ENCODE assay signal across 15 cellular contexts in the genomic region with DNA sequence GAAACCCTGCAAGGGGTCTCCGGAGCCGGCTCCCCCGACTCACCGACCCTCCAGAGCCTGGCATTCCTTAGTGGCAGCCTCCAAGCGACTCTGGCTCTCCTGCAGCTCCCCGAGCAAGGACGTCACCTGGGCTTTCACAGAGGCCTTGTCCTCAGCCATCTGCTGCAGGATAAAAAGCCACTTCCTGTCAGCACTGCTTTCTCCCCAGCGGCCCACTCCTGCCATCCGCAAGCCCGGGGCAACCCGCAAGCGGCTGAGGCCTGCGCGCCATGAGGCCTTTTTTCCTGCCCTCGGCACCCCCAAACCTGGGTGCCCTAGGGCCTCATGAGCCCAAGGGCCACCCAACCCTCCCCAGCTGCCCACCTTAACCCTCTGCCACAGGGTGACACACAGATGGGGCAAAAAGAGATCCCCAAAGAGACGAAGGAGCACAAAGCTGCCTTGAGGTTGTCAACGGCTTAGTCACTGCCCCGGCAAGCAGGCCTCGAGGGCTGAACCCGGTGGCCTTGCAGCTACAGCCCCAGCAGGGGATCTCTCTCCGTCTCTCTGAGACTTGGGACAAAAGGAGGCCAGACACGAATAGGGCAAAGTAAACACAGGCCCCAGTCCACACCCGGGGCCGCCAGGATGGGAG. TPM values are rescaled to one million over a fixed set of nuclear protein-coding genes. Genes with fewer than 3 reads are reported as not detected.
DNase-seq lines count a peak whose midpoint lies in the region; ATAC-seq, FAIRE-seq and TF ChIP-seq lines count a peak whose summit lies in the region.
"Not testable (repeated sequence)": the region's sequence is repeated elsewhere in the genome, so short reads cannot be mapped to it uniquely, and the experiment has no call there.
"Had no signal": no experiment of that assay in that cellular context is flagged by ENCODE, and none has a peak within 500 bp of the region (broad histone marks: within the 10 kb centered on the region; RNA-seq: fewer than 3 reads in every experiment).

No MANE protein-coding gene starts in this region.

- not testable (repeated sequence) for H3K27ac Mint-ChIP-seq in CD4-positive, CD25-positive, alpha-beta regulatory T cell; T-helper 17 cell; activated CD8-positive, alpha-beta memory T cell treated with anti-CD3 and anti-CD28 coated beads, Interleukin-2, amount 10 ng/mL, durations not matched to agents 7 days and 5 days; activated naive CD8-positive, alpha-beta T cell treated with anti-CD3 and anti-CD28 coated beads, Interleukin-2, amount 10 ng/mL, durations not matched to agents 7 days and 5 days; natural killer cell

- TF ChIP-seq EP300 in H1 (IDR thresholded peaks at IDR 0.05; ENCODE audit: borderline replicate concordance in 1 of 2, low read depth in 2 of 2, low read length in 2 of 2), result not testable (repeated sequence)

- WGBS in H1 (ENCODE audit: extremely low coverage in 1 of 2, insufficient coverage in 1 of 2, insufficient read length in 1 of 2, insufficient replicate concordance in 2 of 2, low coverage in 1 of 2, low lambda C conversion rate in 2 of 2, missing lambda C conversion rate in 1 of 2), 2 experiments, result no CpG with 5 or more reads among the region's 24 CpGs

- not testable (repeated sequence) for H3K9me3 Mint-ChIP-seq in CD4-positive, CD25-positive, alpha-beta regulatory T cell; activated CD8-positive, alpha-beta memory T cell treated with anti-CD3 and anti-CD28 coated beads, Interleukin-2, amount 10 ng/mL, durations not matched to agents 7 days and 5 days (ENCODE audit: low read depth); activated naive CD8-positive, alpha-beta T cell treated with anti-CD3 and anti-CD28 coated beads, Interleukin-2, amount 10 ng/mL, durations not matched to agents 7 days and 5 days; natural killer cell

- intact Hi-C loops in natural killer cell (cut with micrococcal nuclease), result not testable (repeated sequence)

- not testable (repeated sequence) for H4K8ac ChIP-seq in H1 (ENCODE audit: extremely low read depth, insufficient read depth, low read length)

- CTCF ChIA-PET in activated CD8-positive, alpha-beta memory T cell treated with anti-CD3 and anti-CD28 coated beads, Interleukin-2, amount 10 ng/mL, durations not matched to agents 7 days and 5 days (lab: Charles Lee); H1 (lab: Charles Lee; ENCODE audit: partially characterized antibody): not testable (repeated sequence)

- not testable (repeated sequence) for H3K36me3 ChIP-seq in CD4-positive, CD25-positive, alpha-beta regulatory T cell (ENCODE audit: control insufficient read depth, insufficient read depth, low read length); H1 (ENCODE audit: control insufficient read depth in 2 of 4, insufficient read depth in 4 of 4, low read length in 3 of 4)

- H2AK5ac ChIP-seq in H1 (ENCODE audit: low read depth, low read length), result not testable (repeated sequence)

- H3K14ac ChIP-seq in H1 (ENCODE audit: insufficient read length), result not testable (repeated sequence)

- not testable (repeated sequence) for H3K4me1 ChIP-seq in CD4-positive, CD25-positive, alpha-beta regulatory T cell (ENCODE audit: control insufficient read depth, insufficient read depth, low read length, poor library complexity, severe bottlenecking); H1 (replicated peaks in 1 of 4; ENCODE audit: control insufficient read depth in 3 of 4, insufficient read depth in 4 of 4, low read length in 3 of 4)

- H3K9me3 ChIP-seq in CD4-positive, CD25-positive, alpha-beta regulatory T cell (ENCODE audit: control insufficient read depth in 2 of 2, low read length in 2 of 2); T-helper 17 cell (ENCODE audit: control insufficient read depth, low read length, poor library complexity, severe bottlenecking); H1 (ENCODE audit: insufficient read depth in 2 of 2, low read depth in 1 of 2, low read length in 1 of 2): not testable (repeated sequence)

- not testable (repeated sequence) for H3K4ac ChIP-seq in H1 (replicated peaks; ENCODE audit: insufficient read length, low read depth, low read length)

- H3K4me2 ChIP-seq in H1 (ENCODE audit: insufficient read depth in 1 of 2, low read depth in 2 of 2, low read length in 2 of 2), result not testable (repeated sequence)

- not testable (repeated sequence) for H3K23ac ChIP-seq in H1 (ENCODE audit: insufficient read length)

- H2BK120ac ChIP-seq in H1 (replicated peaks; ENCODE audit: low read depth, low read length), result not testable (repeated sequence)

- H3K79me2 ChIP-seq in H1 (ENCODE audit: control insufficient read depth in 1 of 2, insufficient read depth in 2 of 2, low read length in 2 of 2), result not testable (repeated sequence)

- DNase-seq in CD4-positive, CD25-positive, alpha-beta regulatory T cell; GM12892 (ENCODE audit: insufficient read length); T-helper 17 cell; activated CD8-positive, alpha-beta memory T cell treated with anti-CD3 and anti-CD28 coated beads, Interleukin-2, amount 10 ng/mL, durations not matched to agents 7 days and 5 days; activated naive CD8-positive, alpha-beta T cell treated with anti-CD3 and anti-CD28 coated beads, Interleukin-2, amount 10 ng/mL, durations not matched to agents 7 days and 5 days; H1 (ENCODE audit: low read depth in 1 of 2, low spot score in 2 of 2); natural killer cell: not testable (repeated sequence)

- peak; percentile 38 for FAIRE-seq in GM12892 (lab: Jason Lieb, UNC)
- FAIRE-seq in H1 (lab: Jason Lieb, UNC), result peak; percentile 81

- H3K23me2 ChIP-seq in H1 (ENCODE audit: low read depth, low read length), result not testable (repeated sequence)

- not testable (repeated sequence) for H4K20me1 ChIP-seq in H1 (replicated peaks in 1 of 2; ENCODE audit: control insufficient read depth in 1 of 2, insufficient read depth in 2 of 2, low read length in 2 of 2)

- H2AFZ ChIP-seq in H1 (ENCODE audit: low read length), result not testable (repeated sequence)

- not testable (repeated sequence) for TF ChIP-seq POLR2A in GM12892 (IDR thresholded peaks at IDR 0.05; ENCODE audit: low read depth, low read length); H1 (IDR thresholded peaks at IDR 0.05; ENCODE audit: control extremely low read depth in 1 of 2, low read depth in 2 of 2, low read length in 2 of 2)

- POLR2A ChIA-PET in activated naive CD8-positive, alpha-beta T cell treated with anti-CD3 and anti-CD28 coated beads, Interleukin-2, amount 10 ng/mL, durations not matched to agents 7 days and 5 days (lab: Charles Lee); H1 (lab: Charles Lee; ENCODE audit: partially characterized antibody): not testable (repeated sequence)

- not testable (repeated sequence) for H2BK15ac ChIP-seq in H1 (ENCODE audit: low read length)

- not testable (repeated sequence) for H3K36me3 Mint-ChIP-seq in CD4-positive, CD25-positive, alpha-beta regulatory T cell; T-helper 17 cell (ENCODE audit: low read depth); activated CD8-positive, alpha-beta memory T cell treated with anti-CD3 and anti-CD28 coated beads, Interleukin-2, amount 10 ng/mL, durations not matched to agents 7 days and 5 days; activated naive CD8-positive, alpha-beta T cell treated with anti-CD3 and anti-CD28 coated beads, Interleukin-2, amount 10 ng/mL, durations not matched to agents 7 days and 5 days; natural killer cell

- not testable (repeated sequence) for H3K4me1 Mint-ChIP-seq in CD4-positive, CD25-positive, alpha-beta regulatory T cell; T-helper 17 cell; activated CD8-positive, alpha-beta memory T cell treated with anti-CD3 and anti-CD28 coated beads, Interleukin-2, amount 10 ng/mL, durations not matched to agents 7 days and 5 days; activated naive CD8-positive, alpha-beta T cell treated with anti-CD3 and anti-CD28 coated beads, Interleukin-2, amount 10 ng/mL, durations not matched to agents 7 days and 5 days; natural killer cell

- not testable (repeated sequence) for H2BK12ac ChIP-seq in H1 (ENCODE audit: low read depth, low read length)

- ATAC-seq in CD4-positive, CD25-positive, alpha-beta regulatory T cell (ENCODE audit: low read depth in 2 of 2), result peak; percentile 53 to 77
- ATAC-seq in T-helper 17 cell, result peak; percentile 77
- peak; percentile 77 for ATAC-seq in activated CD8-positive, alpha-beta memory T cell treated with anti-CD3 and anti-CD28 coated beads, Interleukin-2, amount 10 ng/mL, durations not matched to agents 7 days and 5 days
- ATAC-seq in activated naive CD8-positive, alpha-beta T cell treated with anti-CD3 and anti-CD28 coated beads, Interleukin-2, amount 10 ng/mL, durations not matched to agents 7 days and 5 days (ENCODE audit: low read depth), result peak; percentile 85
- peak; percentile 68 to 72 (median 72) for ATAC-seq in natural killer cell

- not testable (repeated sequence) for H4K91ac ChIP-seq in H1 (replicated peaks; ENCODE audit: insufficient read length, low read length)

- H3K27me3 Mint-ChIP-seq in CD4-positive, CD25-positive, alpha-beta regulatory T cell; T-helper 17 cell; activated CD8-positive, alpha-beta memory T cell treated with anti-CD3 and anti-CD28 coated beads, Interleukin-2, amount 10 ng/mL, durations not matched to agents 7 days and 5 days; activated naive CD8-positive, alpha-beta T cell treated with anti-CD3 and anti-CD28 coated beads, Interleukin-2, amount 10 ng/mL, durations not matched to agents 7 days and 5 days; natural killer cell (ENCODE audit: low read depth in 2 of 2): not testable (repeated sequence)

- H4K5ac ChIP-seq in H1 (ENCODE audit: insufficient read length, low read depth, low read length), result not testable (repeated sequence)

- not testable (repeated sequence) for H3K4me3 Mint-ChIP-seq in CD4-positive, CD25-positive, alpha-beta regulatory T cell; T-helper 17 cell; activated CD8-positive, alpha-beta memory T cell treated with anti-CD3 and anti-CD28 coated beads, Interleukin-2, amount 10 ng/mL, durations not matched to agents 7 days and 5 days; activated naive CD8-positive, alpha-beta T cell treated with anti-CD3 and anti-CD28 coated beads, Interleukin-2, amount 10 ng/mL, durations not matched to agents 7 days and 5 days; natural killer cell

- H3K18ac ChIP-seq in H1 (ENCODE audit: extremely low read depth, low read length), result not testable (repeated sequence)

- H2BK20ac ChIP-seq in H1 (ENCODE audit: low read length), result not testable (repeated sequence)

- H3K56ac ChIP-seq in H1 (replicated peaks; ENCODE audit: insufficient read length, low read depth, low read length), result not testable (repeated sequence)

- H3K27ac ChIP-seq in CD4-positive, CD25-positive, alpha-beta regulatory T cell (ENCODE audit: insufficient read depth, low read length, poor library complexity, severe bottlenecking); H1 (ENCODE audit: low read depth, low read length): not testable (repeated sequence)

- not testable (repeated sequence) for H3K79me1 ChIP-seq in H1 (ENCODE audit: low read depth, low read length)

- not testable (repeated sequence) for TF ChIP-seq CTCF in H1 (IDR thresholded peaks at IDR 0.05; ENCODE audit: control extremely low read depth in 1 of 3, insufficient read depth in 1 of 3, low read depth in 1 of 3, low read length in 3 of 3); natural killer cell (IDR thresholded peaks at IDR 0.05)

- not testable (repeated sequence) for H3K4me3 ChIP-seq in CD4-positive, CD25-positive, alpha-beta regulatory T cell (ENCODE audit: low read depth, low read length); H1 (ENCODE audit: extremely low read depth in 1 of 4, insufficient read depth in 2 of 4, low read depth in 3 of 4, low read length in 4 of 4)

- H3K27me3 ChIP-seq in CD4-positive, CD25-positive, alpha-beta regulatory T cell (ENCODE audit: control insufficient read depth, insufficient read depth, low read length); H1 (replicated peaks in 1 of 4; ENCODE audit: control insufficient read depth in 3 of 4, extremely low read depth in 1 of 4, insufficient read depth in 3 of 4, low read length in 3 of 4): not testable (repeated sequence)

- H3K9ac ChIP-seq in H1 (replicated peaks in 1 of 4; ENCODE audit: extremely low read depth in 1 of 4, low read depth in 3 of 4, low read length in 3 of 4), result not testable (repeated sequence)

- not testable (repeated sequence) for H2BK5ac ChIP-seq in H1 (ENCODE audit: low read depth, low read length)

- not testable (repeated sequence) for TF ChIP-seq RAD21 in H1 (IDR thresholded peaks at IDR 0.05 in 1 of 2, conservative IDR thresholded peaks at IDR 0.05 in 1 of 2; ENCODE audit: low read depth in 2 of 2, low read length in 2 of 2)

RNA-seq across cellular contexts. Expression of a gene that starts 7.5 kb away (rescaled TPM):
- total RNA-seq in CD4-positive, CD25-positive, alpha-beta regulatory T cell, result not detected
- polyA plus RNA-seq in CD4-positive, CD25-positive, alpha-beta regulatory T cell, result not detected
- polyA plus RNA-seq in GM12892 (2012; ENCODE audit: missing spikeins), result not detected
- total RNA-seq in T-helper 17 cell, result not detected
- total RNA-seq in activated CD8-positive, alpha-beta memory T cell treated with anti-CD3 and anti-CD28 coated beads, Interleukin-2, amount 10 ng/mL, durations not matched to agents 7 days and 5 days, result 10 to 100 TPM; 30.3 to 31.6 TPM
- 10 to 100 TPM; 17.1 to 21.0 TPM for total RNA-seq in activated naive CD8-positive, alpha-beta T cell treated with anti-CD3 and anti-CD28 coated beads, Interleukin-2, amount 10 ng/mL, durations not matched to agents 7 days and 5 days
- not detected in 2 replicates for total RNA-seq in H1 (2021; fragmentation: NEBNext Ultra II Directional; extraction: Animal tissue kit (Norgen Biotek cat#: 25700))
- polyA plus RNA-seq in H1 (2011; rRNA removed), result not detected in 2 replicates
- polyA plus RNA-seq in H1 (2011; cell fraction: cytosol; rRNA removed), result not detected
- not detected for polyA plus RNA-seq in H1 (2011; cell fraction: nucleus; rRNA removed)
- polyA plus RNA-seq in H1 (2012, experiment 1 of 2), result not detected in 4 replicates
- not detected for polyA plus RNA-seq in H1 (2012, experiment 2 of 2)
- not detected for polyA plus RNA-seq in H1 (2013, experiment 1 of 2)
- not detected for polyA plus RNA-seq in H1 (2013, experiment 2 of 2)
- polyA minus RNA-seq in H1 (2011; rRNA and poly(A)+ RNA removed), result not detected in 2 replicates
- not detected for polyA minus RNA-seq in H1 (2011; cell fraction: cytosol; rRNA and poly(A)+ RNA removed)
- not detected for polyA minus RNA-seq in H1 (2011; cell fraction: nucleus; rRNA and poly(A)+ RNA removed)
- total RNA-seq in natural killer cell, result not detected
- total RNA-seq: A673, Calu3, G401, GM12878, HT-29 had no signal
- polyA plus RNA-seq: BJ, CD14-positive monocyte had no signal

RNA-seq across cellular contexts. Expression of a gene that starts 26.8 kb away (rescaled TPM):
- not detected for total RNA-seq in CD4-positive, CD25-positive, alpha-beta regulatory T cell
- not detected for polyA plus RNA-seq in CD4-positive, CD25-positive, alpha-beta regulatory T cell
- polyA plus RNA-seq in GM12892 (2012; ENCODE audit: missing spikeins), result not detected
- total RNA-seq in T-helper 17 cell, result not detected
- not detected for total RNA-seq in activated CD8-positive, alpha-beta memory T cell treated with anti-CD3 and anti-CD28 coated beads, Interleukin-2, amount 10 ng/mL, durations not matched to agents 7 days and 5 days
- total RNA-seq in activated naive CD8-positive, alpha-beta T cell treated with anti-CD3 and anti-CD28 coated beads, Interleukin-2, amount 10 ng/mL, durations not matched to agents 7 days and 5 days, result not detected
- not detected in 2 replicates for total RNA-seq in H1 (2021; fragmentation: NEBNext Ultra II Directional; extraction: Animal tissue kit (Norgen Biotek cat#: 25700))
- not detected in 2 replicates for polyA plus RNA-seq in H1 (2011; rRNA removed)
- not detected for polyA plus RNA-seq in H1 (2011; cell fraction: cytosol; rRNA removed)
- not detected for polyA plus RNA-seq in H1 (2011; cell fraction: nucleus; rRNA removed)
- not detected in 4 replicates for polyA plus RNA-seq in H1 (2012, experiment 1 of 2)
- polyA plus RNA-seq in H1 (2012, experiment 2 of 2), result not detected
- not detected for polyA plus RNA-seq in H1 (2013, experiment 1 of 2)
- polyA plus RNA-seq in H1 (2013, experiment 2 of 2), result not detected
- not detected in 2 replicates for polyA minus RNA-seq in H1 (2011; rRNA and poly(A)+ RNA removed)
- not detected for polyA minus RNA-seq in H1 (2011; cell fraction: cytosol; rRNA and poly(A)+ RNA removed)
- not detected for polyA minus RNA-seq in H1 (2011; cell fraction: nucleus; rRNA and poly(A)+ RNA removed)
- total RNA-seq in natural killer cell, result not detected
- total RNA-seq: A673, Calu3, G401, GM12878, HT-29, IMR-90 had no signal
- polyA plus RNA-seq: BJ, CD14-positive monocyte, GM12878, IMR-90 had no signal

Comparison
In these comparisons a context has a peak if more than half of its experiments do, and no peak if none do; other contexts are left out.
1. RNA of a gene that starts 7.5 kb away (total RNA-seq): 30.3 to 31.6 TPM in activated CD8-positive, alpha-beta memory T cell treated with anti-CD3 and anti-CD28 coated beads, Interleukin-2, amount 10 ng/mL, durations not matched to agents 7 days and 5 days and 17.1 to 21.0 TPM in activated naive CD8-positive, alpha-beta T cell treated with anti-CD3 and anti-CD28 coated beads, Interleukin-2, amount 10 ng/mL, durations not matched to agents 7 days and 5 days; not detected in H1, not detected in CD4-positive, CD25-positive, alpha-beta regulatory T cell (single experiment), not detected in T-helper 17 cell and not detected in natural killer cell; every median in the first group is over 10 times any median in the second.
2. Peak in every context shown above with its lines, with median percentiles within 50 percentile points of each other: ATAC-seq.